Comparison of ENCODE assay signal across 16 cellular contexts in genomic region chr20:47311967-47312681, GRCh38. TPM values are rescaled to one million over a fixed set of nuclear protein-coding genes. Genes with fewer than 3 reads are reported as not detected.
DNase-seq lines count a peak whose midpoint lies in the region; ATAC-seq, FAIRE-seq and TF ChIP-seq lines count a peak whose summit lies in the region.
"Had no signal": no experiment of that assay in that cellular context is flagged by ENCODE, and none has a peak within 500 bp of the region (broad histone marks: within the 10 kb centered on the region; RNA-seq: fewer than 3 reads in every experiment).

No MANE protein-coding gene starts in this region.

- H3K4me3 ChIP-seq in adipocyte (ENCODE audit: low read length) (no peak overlapping the region), right atrium auricular region (no peak overlapping the region), sigmoid colon (no peak overlapping the region)
- H3K4me3 ChIP-seq: ascending aorta, smooth muscle cell had no signal

- H3K27ac ChIP-seq in right atrium auricular region (peak overlapping the region; percentile 94 to 98), sigmoid colon (peak overlapping the region; percentile 55 to 97 (median 94))
- H3K27ac ChIP-seq: C4-2B had no signal

- H3K27me3 ChIP-seq in adipocyte (replicated peaks; ENCODE audit: control insufficient read depth, insufficient read depth, low read length) (no peaks in the 10 kb centered on the region), right atrium auricular region (no peaks in the 10 kb centered on the region), sigmoid colon (no peaks in the 10 kb centered on the region)
- H3K27me3 ChIP-seq: ascending aorta had no signal

- TF ChIP-seq CTCF in right atrium auricular region (IDR thresholded peaks at IDR 0.05): no peak
- no peak for TF ChIP-seq CTCF in sigmoid colon (IDR thresholded peaks at IDR 0.05)

- intact Hi-C loops in sigmoid colon (cut with DNase I): no loop called here

- ATAC-seq in HG02870 (IDR thresholded peaks at IDR 0.05; ENCODE audit: unreplicated experiment) (no peak), HG03571 (IDR thresholded peaks at IDR 0.05; ENCODE audit: unreplicated experiment) (no peak)

- H3K4me1 ChIP-seq in adipocyte (ENCODE audit: control insufficient read depth, insufficient read depth, low read length): peaks cover 57% of the 10 kb centered on the region
- peaks cover 0 to 62% of the 10 kb centered on the region in 2 donors for H3K4me1 ChIP-seq in right atrium auricular region
- peaks cover 0 to 82% (median 54%) of the 10 kb centered on the region in 4 donors for H3K4me1 ChIP-seq in sigmoid colon

- WGBS in sigmoid colon, 2 donors: 96% methylated on average over 11 of the region's 11 CpGs

- H3K9me3 ChIP-seq in adipocyte (ENCODE audit: control insufficient read depth, low read length) (no peaks in the 10 kb centered on the region), right atrium auricular region (no peaks in the 10 kb centered on the region), sigmoid colon (no peaks in the 10 kb centered on the region)
- H3K9me3 ChIP-seq: ascending aorta, SK-N-SH had no signal

- peak; percentile 66 for FAIRE-seq in HTR-8/SVneo (lab: Jason Lieb, UNC)

- TF ChIP-seq POLR2A in sigmoid colon (IDR thresholded peaks at IDR 0.05): no peak

- peak overlapping the region; percentile 42 for H3K9ac ChIP-seq in adipocyte (ENCODE audit: low read length)
- H3K9ac ChIP-seq: SK-N-SH had no signal

- DNase-seq in HTR-8/SVneo (ENCODE audit: insufficient read length, low spot score) (no peak), adipocyte (ENCODE audit: low read depth) (no peak), right atrium auricular region (ENCODE audit: low spot score) (no peak), sigmoid colon (peak; percentile 52)
- DNase-seq in activated CD8-positive, alpha-beta memory T cell treated with anti-CD3 and anti-CD28 coated beads, Interleukin-2, amount 50 U/mL, for 48 hours: no peak
- DNase-seq: activated CD8-positive, alpha-beta memory T cell treated with anti-CD3 and anti-CD28 coated beads for 24 hours; mammary epithelial cell; NCI-H1436 treated with DMSO at 0.1 percent for 48 hours; NCI-H446; SK-N-SH; stimulated activated naive CD4-positive, alpha-beta T cell had no signal

- peaks cover 27% of the 10 kb centered on the region for H3K36me3 ChIP-seq in adipocyte (ENCODE audit: control insufficient read depth, insufficient read depth, low read length, severe bottlenecking)
- peaks cover 16% of the 10 kb centered on the region for H3K36me3 ChIP-seq in right atrium auricular region
- peaks cover 0 to 13% (median 0%) of the 10 kb centered on the region in 4 donors for H3K36me3 ChIP-seq in sigmoid colon
- H3K36me3 ChIP-seq: ascending aorta had no signal

- TF ChIP-seq EP300 in sigmoid colon (IDR thresholded peaks at IDR 0.05): no peak

RNA-seq across cellular contexts. Expression of gene ZMYND8, which starts 44.4 kb away (rescaled TPM):
- total RNA-seq in right atrium auricular region: 10 to 100 TPM; 22.0 to 35.3 TPM
- 10 to 100 TPM; 24.8 to 46.0 (median 29.3) TPM for total RNA-seq in sigmoid colon
- polyA plus RNA-seq in sigmoid colon: 10 to 100 TPM in 2 of 3 donors, 1 to 10 TPM in 1; 7.8 to 23.2 (median 11.3) TPM
